ENCODE assay signal across 9 cellular contexts in the genomic region with DNA sequence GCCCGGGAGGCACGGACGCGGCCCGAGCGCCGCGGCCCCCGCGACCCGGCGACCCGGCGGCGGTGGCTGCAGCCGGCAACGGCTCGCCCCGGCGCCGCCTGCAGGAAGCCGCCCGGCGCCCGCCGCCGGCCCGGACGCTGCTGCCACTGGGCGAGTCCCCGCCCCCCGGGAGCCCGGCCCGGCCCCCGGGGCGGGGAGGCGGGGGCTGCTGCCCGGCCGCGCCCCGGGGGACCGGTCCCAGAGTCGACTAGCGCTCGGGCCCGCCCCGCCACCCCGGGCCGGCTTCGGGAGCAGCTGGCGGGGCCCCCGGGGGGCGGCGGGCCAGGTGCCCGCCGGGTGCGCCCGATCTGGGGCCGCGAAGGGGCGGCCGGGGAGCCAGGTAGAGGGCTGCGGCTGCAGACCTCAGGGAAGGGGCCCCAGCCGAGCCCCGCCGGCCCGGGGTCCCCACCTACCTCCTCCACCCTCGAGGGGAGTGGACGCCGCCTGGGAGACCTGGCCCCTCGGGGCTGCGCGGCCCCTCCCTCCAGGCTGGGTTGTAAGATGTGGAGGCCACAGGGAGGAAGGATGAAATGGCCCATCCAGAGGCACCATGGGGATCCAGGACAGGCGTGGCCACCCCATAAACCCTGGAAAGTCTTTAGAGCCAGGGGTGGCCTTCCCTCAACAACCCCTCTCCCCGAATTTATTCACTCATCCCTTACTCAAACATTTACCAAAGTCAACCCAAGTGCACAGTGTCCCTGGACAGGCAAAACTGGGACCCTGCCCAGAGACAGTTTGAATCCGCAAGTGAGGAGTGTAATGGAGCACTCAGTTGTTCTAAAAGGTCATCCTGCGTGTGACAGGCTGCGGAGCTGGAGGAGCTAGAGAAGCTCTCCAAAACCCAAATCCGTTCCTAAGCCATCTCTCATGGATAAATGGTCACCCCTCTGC. TPM values are rescaled to one million over a fixed set of nuclear protein-coding genes. Genes with fewer than 3 reads are reported as not detected.
A peak's percentile ranks its signal among the peaks of the same experiment; 100 is the strongest.
DNase-seq lines count a peak whose midpoint lies in the region; ATAC-seq lines count a peak whose summit lies in the region.
"Had no signal": no experiment of that assay in that cellular context is flagged by ENCODE, and none has a peak within 500 bp of the region (broad histone marks: within the 10 kb centered on the region; RNA-seq: fewer than 3 reads in every experiment).

A gene with protein sequence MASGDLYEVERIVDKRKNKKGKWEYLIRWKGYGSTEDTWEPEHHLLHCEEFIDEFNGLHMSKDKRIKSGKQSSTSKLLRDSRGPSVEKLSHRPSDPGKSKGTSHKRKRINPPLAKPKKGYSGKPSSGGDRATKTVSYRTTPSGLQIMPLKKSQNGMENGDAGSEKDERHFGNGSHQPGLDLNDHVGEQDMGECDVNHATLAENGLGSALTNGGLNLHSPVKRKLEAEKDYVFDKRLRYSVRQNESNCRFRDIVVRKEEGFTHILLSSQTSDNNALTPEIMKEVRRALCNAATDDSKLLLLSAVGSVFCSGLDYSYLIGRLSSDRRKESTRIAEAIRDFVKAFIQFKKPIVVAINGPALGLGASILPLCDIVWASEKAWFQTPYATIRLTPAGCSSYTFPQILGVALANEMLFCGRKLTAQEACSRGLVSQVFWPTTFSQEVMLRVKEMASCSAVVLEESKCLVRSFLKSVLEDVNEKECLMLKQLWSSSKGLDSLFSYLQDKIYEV (minus strand): TSS at position 148 of the 933 bp plus-strand sequence. CDS start 425 bp downstream, outside the sequence.

- no peaks in the 10 kb centered on the region for H3K27me3 Mint-ChIP-seq in T-helper 17 cell

- no peak within 1 kb of the TSS for H3K27ac Mint-ChIP-seq in T-helper 17 cell

- ATAC-seq in HG03045 (IDR thresholded peaks at IDR 0.05; ENCODE audit: unreplicated experiment), result peak; percentile 81
- peak; percentile 74 for ATAC-seq in T-helper 17 cell

- H3K9me3 ChIP-seq in T-helper 17 cell (ENCODE audit: control insufficient read depth, low read length, poor library complexity, severe bottlenecking), result no peaks in the 10 kb centered on the region

- peak; percentile 15 for DNase-seq in NCI-H510A treated with DMSO at 0.1 percent for 48 hours (lab: John Stamatoyannopoulos, UW)
- no peak for DNase-seq in NCI-H510A (lab: John Stamatoyannopoulos, UW)
- peak; percentile 25 to 52 (median 36) for DNase-seq in T-helper 17 cell
- peak; percentile 65 to 90 for DNase-seq in T47D (ENCODE audit: low read depth in 1 of 2, low spot score in 1 of 2)
- peak; percentile 68 for DNase-seq in islet precursor cell
- peak; percentile 13 to 49 for DNase-seq in stimulated activated CD4-positive, alpha-beta T cell treated with anti-CD3 and anti-CD28 coated beads, Interleukin-1b, Interleukin-23, amount 100 ng/mL, for 4 hours (ENCODE audit: low read depth in 2 of 2)
- no peak for DNase-seq in MV-4-11 (lab: John Stamatoyannopoulos, UW)
- DNase-seq: DND-41 had no signal

- no peaks in the 10 kb centered on the region for H3K36me3 Mint-ChIP-seq in T-helper 17 cell (ENCODE audit: low read depth)

- H3K4me1 Mint-ChIP-seq in T-helper 17 cell, result peaks cover 19% of the 10 kb centered on the region

- in situ Hi-C loops in T47D (cut with HindIII; ENCODE audit: low pct_unique_long_range_greater_than_20kb, low sequenced_read_pairs), result no loop called here

- H3K4me3 Mint-ChIP-seq in T-helper 17 cell, result peak within 1 kb of the TSS; percentile 91

RNA-seq across cellular contexts. Expression of the gene that starts here (rescaled TPM):
- 10 to 100 TPM; 17.0 to 28.3 TPM for total RNA-seq in T-helper 17 cell

Comparison
In these comparisons a context has a peak if more than half of its experiments do, and no peak if none do; other contexts are left out.
1. DNase-seq: peak in NCI-H510A treated with DMSO at 0.1 percent for 48 hours (single experiment), T-helper 17 cell (3 of 3), T47D (2 of 2), islet precursor cell (single experiment) and stimulated activated CD4-positive, alpha-beta T cell treated with anti-CD3 and anti-CD28 coated beads, Interleukin-1b, Interleukin-23, amount 100 ng/mL, for 4 hours (2 of 2); none in NCI-H510A (single experiment) and MV-4-11 (single experiment).